24 cellular contexts compared by ENCODE assay signal in genomic region chr6:150978631-150979030, GRCh38.
"Had no signal": no experiment of that assay in that cellular context is flagged by ENCODE, and none has a peak within 500 bp of the region (broad histone marks: within the 10 kb centered on the region; RNA-seq: fewer than 3 reads in every experiment).

No MANE protein-coding gene starts in this region.

- H3K9me3 ChIP-seq: gastrocnemius medialis, mucosa of descending colon, pancreas, tibial artery, upper lobe of left lung, uterus had no signal

- H3K27ac ChIP-seq: gastrocnemius medialis, heart right ventricle, pancreas, tibial artery, upper lobe of left lung, uterus had no signal

- H3K36me3 ChIP-seq: gastrocnemius medialis, pancreas, upper lobe of left lung, uterus had no signal

- H3K9me3 Mint-ChIP-seq: natural killer cell; stimulated activated naive CD8-positive, alpha-beta T cell treated with anti-CD3 and anti-CD28 coated beads, Interleukin-15, Interleukin-2, amounts not matched to agents 100 ng/mL and 50 ng/mL, for 24 hours had no signal

- H3K4me2 ChIP-seq: smooth muscle cell had no signal

- H3K36me3 Mint-ChIP-seq: natural killer cell had no signal

- H3K27me3 ChIP-seq: gastrocnemius medialis, heart right ventricle, pancreas, tibial artery, upper lobe of left lung, uterus had no signal

- H3K4me3 ChIP-seq: gastrocnemius medialis, heart right ventricle, mucosa of descending colon, pancreas, smooth muscle cell, tibial artery, upper lobe of left lung, uterus had no signal

- ATAC-seq: esophagus mucosa; gastrocnemius medialis; heart right ventricle; left lobe of liver; mucosa of descending colon; natural killer cell; pancreas; right cardiac atrium; stimulated activated memory B cell treated with anti-CD40 and anti-IgM and Interleukin-4, amounts not matched to agents 10 μg/mL and 1 μg/mL and 100 μg/mL, for 72 hours had no signal

- H3K4me3 Mint-ChIP-seq: natural killer cell; stimulated activated memory B cell treated with anti-CD40 and anti-IgM and Interleukin-4, amounts not matched to agents 10 μg/mL and 1 μg/mL and 100 μg/mL, for 72 hours; stimulated activated naive CD8-positive, alpha-beta T cell treated with anti-CD3 and anti-CD28 coated beads, Interleukin-15, Interleukin-2, amounts not matched to agents 100 ng/mL and 50 ng/mL, for 24 hours had no signal

- DNase-seq: cortex of kidney; effector memory CD4-positive, alpha-beta T cell; gastrocnemius medialis; heart right ventricle; hypothalamus; kidney glomerular epithelial cell; mammary epithelial cell; mucosa of descending colon; natural killer cell; occipital lobe; pancreas; right cardiac atrium; stimulated activated CD4-positive, alpha-beta T cell treated with anti-CD3 and anti-CD28 coated beads, Interleukin-4, amount 100 ng/mL, for 24 hours; tibial artery; upper lobe of left lung; uterus had no signal

- H3K27me3 Mint-ChIP-seq: progenitor cell of endocrine pancreas; stimulated activated memory B cell treated with anti-CD40 and anti-IgM and Interleukin-4, amounts not matched to agents 10 μg/mL and 1 μg/mL and 100 μg/mL, for 72 hours; stimulated activated naive CD8-positive, alpha-beta T cell treated with anti-CD3 and anti-CD28 coated beads, Interleukin-15, Interleukin-2, amounts not matched to agents 100 ng/mL and 50 ng/mL, for 24 hours had no signal

- H3K4me1 ChIP-seq: gastrocnemius medialis, pancreas, upper lobe of left lung, uterus had no signal

- H3K4me1 Mint-ChIP-seq: natural killer cell had no signal

- FAIRE-seq: endometrium, islet of Langerhans, pancreas had no signal

- H3K27ac Mint-ChIP-seq: natural killer cell; progenitor cell of endocrine pancreas; stimulated activated memory B cell treated with anti-CD40 and anti-IgM and Interleukin-4, amounts not matched to agents 10 μg/mL and 1 μg/mL and 100 μg/mL, for 72 hours; stimulated activated naive CD8-positive, alpha-beta T cell treated with anti-CD3 and anti-CD28 coated beads, Interleukin-15, Interleukin-2, amounts not matched to agents 100 ng/mL and 50 ng/mL, for 24 hours had no signal
